Comparison of ENCODE assay signal across 26 cellular contexts in the genomic region with DNA sequence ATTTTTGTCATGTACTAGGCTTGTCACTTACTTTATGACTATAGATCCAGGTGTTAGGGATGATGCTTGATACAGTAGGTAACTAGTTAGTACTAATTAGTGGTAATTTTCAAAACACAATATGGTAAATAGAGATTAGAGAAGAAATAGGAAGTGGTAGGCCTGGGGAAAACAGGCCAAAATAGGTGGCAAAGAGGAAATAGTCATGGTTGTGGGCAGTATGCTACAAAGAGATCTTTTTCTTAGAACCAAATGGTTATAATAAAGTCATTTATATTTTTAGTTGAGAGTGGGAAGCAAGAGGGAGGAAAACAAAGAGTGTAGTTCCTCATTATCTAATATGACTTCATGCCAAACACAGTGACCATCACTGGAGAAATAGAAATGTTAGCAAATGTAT.
"Had no signal": no experiment of that assay in that cellular context is flagged by ENCODE, and none has a peak within 500 bp of the region (broad histone marks: within the 10 kb centered on the region; RNA-seq: fewer than 3 reads in every experiment).

No MANE protein-coding gene starts in this region.

- H3K27ac ChIP-seq: gastroesophageal sphincter, hepatocyte, testis, uterus had no signal

- H3K79me2 ChIP-seq: hepatocyte had no signal

- H3K4me2 ChIP-seq: hepatocyte had no signal

- ATAC-seq: activated T-helper 17 cell treated with anti-CD3 and anti-CD28 coated beads, Interleukin-2, amount 50 U/mL, for 72 hours; effector memory CD8-positive, alpha-beta T cell; gastroesophageal sphincter; left ventricle myocardium superior; right cardiac atrium; stimulated activated naive CD8-positive, alpha-beta T cell treated with anti-CD3 and anti-CD28 coated beads, Interleukin-15, Interleukin-2, amounts not matched to agents 100 U/mL and 50 U/mL, for 24 hours; WTC11 had no signal

- H3K4me3 ChIP-seq: gastroesophageal sphincter, hepatocyte, testis, uterus had no signal

- FAIRE-seq: TTC549 had no signal

- H3K9me3 ChIP-seq: gastroesophageal sphincter, testis, uterus had no signal

- DNase-seq: activated CD4-positive, alpha-beta memory T cell treated with anti-CD3 and anti-CD28 coated beads, Interleukin-2, amount 10 ng/mL, durations not matched to agents 7 days and 5 days; activated CD4-positive, alpha-beta T cell treated with anti-CD3 and anti-CD28 coated beads for 1 hour; activated CD4-positive, alpha-beta T cell treated with anti-CD3 and anti-CD28 coated beads, Interleukin-2, amount 10 ng/mL, durations not matched to agents 7 days and 5 days; activated CD8-positive, alpha-beta memory T cell treated with anti-CD3 and anti-CD28 coated beads, Interleukin-2, amount 50 U/mL, for 48 hours; activated gamma-delta T cell treated with Interleukin-2 at 50 U/mL for 16 hours; activated naive CD4-positive, alpha-beta T cell treated with anti-CD3 and anti-CD28 coated beads, Interleukin-2, amount 50 U/mL, for 16 hours; activated T-cell treated with anti-CD3 and anti-CD28 coated beads, Interleukin-2, amount 50 U/mL, for 24 hours; amygdala; caudate nucleus; cortex of kidney; effector memory CD8-positive, alpha-beta T cell; erythroblast; islet precursor cell; left ventricle myocardium superior; posterior cingulate gyrus; right cardiac atrium; stimulated activated CD4-positive, alpha-beta T cell treated with anti-CD3 and anti-CD28 coated beads, Interleukin-2, amount 100 ng/mL, for 48 hours; stimulated activated naive CD8-positive, alpha-beta T cell treated with anti-CD3 and anti-CD28 coated beads, Interleukin-15, Interleukin-2, amounts not matched to agents 100 U/mL and 50 U/mL, for 24 hours; testis; trophoblast cell; uterus had no signal

- H3K4me1 ChIP-seq: gastroesophageal sphincter, testis, uterus had no signal

- H3K36me3 ChIP-seq: gastroesophageal sphincter, uterus had no signal

- H3K27me3 ChIP-seq: gastroesophageal sphincter, hepatocyte, testis, uterus had no signal

- H2AFZ ChIP-seq: hepatocyte had no signal
